Comparison of ENCODE assay signal across 1 cellular context in the genomic region with DNA sequence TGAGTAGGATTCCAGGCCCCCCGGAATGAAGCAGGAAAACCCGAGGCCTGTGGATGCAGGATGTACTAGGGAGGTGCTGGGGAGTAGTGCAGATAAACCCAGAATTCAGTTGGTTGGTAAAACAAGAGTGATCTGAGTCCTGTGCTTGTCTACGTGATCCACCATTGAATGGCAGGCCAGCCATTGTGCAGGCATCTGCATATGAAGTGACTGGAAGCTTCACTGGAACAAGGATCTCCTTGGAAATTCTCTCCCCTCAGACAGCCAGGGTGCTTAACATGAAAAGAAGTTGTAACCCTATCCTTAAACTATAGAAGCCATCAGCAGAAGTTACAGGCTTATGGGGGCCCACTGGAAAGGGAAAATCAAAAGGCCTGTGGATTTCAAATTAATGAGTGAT.
TF ChIP-seq lines count a peak whose summit lies in the region.

No MANE protein-coding gene starts in this region.

TF ChIP-seq in A549, 52 proteins besides CTCF, POLR2A, EP300 and RAD21:
- TF ChIP-seq RFX5 (IDR thresholded peaks at IDR 0.05) = no peak
- TF ChIP-seq, protein P1, sequence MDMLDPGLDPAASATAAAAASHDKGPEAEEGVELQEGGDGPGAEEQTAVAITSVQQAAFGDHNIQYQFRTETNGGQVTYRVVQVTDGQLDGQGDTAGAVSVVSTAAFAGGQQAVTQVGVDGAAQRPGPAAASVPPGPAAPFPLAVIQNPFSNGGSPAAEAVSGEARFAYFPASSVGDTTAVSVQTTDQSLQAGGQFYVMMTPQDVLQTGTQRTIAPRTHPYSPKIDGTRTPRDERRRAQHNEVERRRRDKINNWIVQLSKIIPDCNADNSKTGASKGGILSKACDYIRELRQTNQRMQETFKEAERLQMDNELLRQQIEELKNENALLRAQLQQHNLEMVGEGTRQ (IDR thresholded peaks at IDR 0.05) = no peak
